In genomic region chr17:7573324-7574080, GRCh38 we compare ENCODE assay signal across 8 cellular contexts. TPM values are rescaled to one million over a fixed set of nuclear protein-coding genes. Genes with fewer than 3 reads are reported as not detected.
DNase-seq lines count a peak whose midpoint lies in the region; ATAC-seq, FAIRE-seq and TF ChIP-seq lines count a peak whose summit lies in the region.

No MANE protein-coding gene starts in this region.

- H3K79me2 ChIP-seq in H1 (ENCODE audit: control insufficient read depth in 1 of 2, insufficient read depth in 2 of 2, low read length in 2 of 2) (peaks cover 23 to 39% of the 10 kb centered on the region in 2 experiments), mesendoderm (ENCODE audit: control insufficient read depth, insufficient read depth, low read length) (peaks cover 39% of the 10 kb centered on the region)

- H3K27ac ChIP-seq in H1 (ENCODE audit: low read depth, low read length) (peak overlapping the region; percentile 99), mesendoderm (ENCODE audit: low read depth, low read length) (peak overlapping the region; percentile 88)

- no peak overlapping the region for H2BK15ac ChIP-seq in H1 (ENCODE audit: low read length)
- H2BK15ac ChIP-seq in mesendoderm (replicated peaks; ENCODE audit: low read depth) = no peak overlapping the region

- H3K56ac ChIP-seq in H1 (replicated peaks; ENCODE audit: insufficient read length, low read depth, low read length) (peak overlapping the region; percentile 83), mesendoderm (ENCODE audit: low read length) (peak overlapping the region; percentile 100)

- H3K9ac ChIP-seq in H1 (replicated peaks in 1 of 4; ENCODE audit: extremely low read depth in 1 of 4, low read depth in 3 of 4, low read length in 3 of 4) (peak overlapping the region; percentile 98 to 100 (median 99)), mesendoderm (ENCODE audit: low read length) (peak overlapping the region; percentile 99)

- peaks cover 27 to 34% of the 10 kb centered on the region in 2 experiments for H4K20me1 ChIP-seq in H1 (replicated peaks in 1 of 2; ENCODE audit: control insufficient read depth in 1 of 2, insufficient read depth in 2 of 2, low read length in 2 of 2)

- peaks cover 4 to 10% (median 7%) of the 10 kb centered on the region in 4 experiments for H3K4me1 ChIP-seq in H1 (replicated peaks in 1 of 4; ENCODE audit: control insufficient read depth in 3 of 4, insufficient read depth in 4 of 4, low read length in 3 of 4)
- peaks cover 2% of the 10 kb centered on the region for H3K4me1 ChIP-seq in mesendoderm (ENCODE audit: control insufficient read depth, low read depth, low read length)

- no peak overlapping the region for H2AFZ ChIP-seq in H1 (ENCODE audit: low read length)

- H2AK5ac ChIP-seq in H1 (ENCODE audit: low read depth, low read length) (no peak overlapping the region), mesendoderm (ENCODE audit: low read length) (peak overlapping the region; percentile 84)

- no peak overlapping the region for H2BK12ac ChIP-seq in H1 (ENCODE audit: low read depth, low read length)

- no peak for FAIRE-seq in H1 (lab: Jason Lieb, UNC)

- H2BK120ac ChIP-seq in H1 (replicated peaks; ENCODE audit: low read depth, low read length) (no peak overlapping the region), mesendoderm (ENCODE audit: low read depth, low read length) (no peak overlapping the region)

- peak overlapping the region; percentile 98 for H4K91ac ChIP-seq in H1 (replicated peaks; ENCODE audit: insufficient read length, low read length)

- DNase-seq in DMS53 (lab: John Stamatoyannopoulos, UW) (peak; percentile 97), NOMO-1 treated with DMSO at 0.1 percent for 48 hours (lab: John Stamatoyannopoulos, UW; ENCODE audit: unreplicated experiment) (peak; percentile 93), H1 (ENCODE audit: low read depth in 1 of 2, low spot score in 2 of 2) (peak in 1 of 2 experiments; percentile 82), mesendoderm (peak; percentile 97)
- peak; percentile 74 to 79 (median 77) for DNase-seq in activated CD8-positive, alpha-beta memory T cell treated with anti-CD3 and anti-CD28 coated beads for 48 hours (ENCODE audit: low read depth in 2 of 3, low spot score in 2 of 3)
- DNase-seq in stimulated activated CD8-positive, alpha-beta memory T cell treated with anti-CD3 and anti-CD28 coated beads, Interleukin-12 subunit alpha, Interleukin-12 subunit beta, amount 100 ng/mL, for 1 hour (ENCODE audit: low read depth) = peak; percentile 84

- H3K79me1 ChIP-seq in H1 (ENCODE audit: low read depth, low read length) = peaks cover 6% of the 10 kb centered on the region
- H3K79me1 ChIP-seq in mesendoderm (ENCODE audit: low read length) = peaks cover 16% of the 10 kb centered on the region

- peak overlapping the region; percentile 94 for H3K18ac ChIP-seq in H1 (ENCODE audit: extremely low read depth, low read length)
- H3K18ac ChIP-seq in mesendoderm (ENCODE audit: low read length) = peak overlapping the region; percentile 91

- peak overlapping the region; percentile 97 to 99 (median 98) for H3K4me3 ChIP-seq in H1 (ENCODE audit: extremely low read depth in 1 of 4, insufficient read depth in 2 of 4, low read depth in 3 of 4, low read length in 4 of 4)
- peak overlapping the region; percentile 93 for H3K4me3 ChIP-seq in mesendoderm (ENCODE audit: low read length)

- H4K8ac ChIP-seq in H1 (ENCODE audit: extremely low read depth, insufficient read depth, low read length) (peak overlapping the region; percentile 98; the same call in 1 of the 2 replicates), mesendoderm (ENCODE audit: low read depth, low read length) (peak overlapping the region; percentile 84)

- peak; percentile 87 to 96 for TF ChIP-seq POLR2A in H1 (IDR thresholded peaks at IDR 0.05; ENCODE audit: control extremely low read depth in 1 of 2, low read depth in 2 of 2, low read length in 2 of 2)

- TF ChIP-seq RAD21 in H1 (IDR thresholded peaks at IDR 0.05 in 1 of 2, conservative IDR thresholded peaks at IDR 0.05 in 1 of 2; ENCODE audit: low read depth in 2 of 2, low read length in 2 of 2) = no peak

- peak overlapping the region; percentile 18 for H3K14ac ChIP-seq in H1 (ENCODE audit: insufficient read length)

- H3K4ac ChIP-seq in H1 (replicated peaks; ENCODE audit: insufficient read length, low read depth, low read length) = peak overlapping the region; percentile 98
- peak overlapping the region; percentile 99 for H3K4ac ChIP-seq in mesendoderm (ENCODE audit: low read depth, low read length)

- TF ChIP-seq CTCF in H1 (IDR thresholded peaks at IDR 0.05; ENCODE audit: control extremely low read depth in 1 of 3, insufficient read depth in 1 of 3, low read depth in 1 of 3, low read length in 3 of 3) = no peak

- POLR2A ChIA-PET in H1 (lab: Charles Lee; ENCODE audit: partially characterized antibody) = interaction anchor here (0.7 to 37.5 kb wide), 39 partner anchors 9 to 366 kb away, joined by 3 to 1144 read pairs (median 4); partner anchors contain the start of genes ACAP1, ATP1B2, CD68 and CTDNEP1

- WGBS in H1 (ENCODE audit: extremely low coverage in 1 of 2, insufficient coverage in 1 of 2, insufficient read length in 1 of 2, insufficient replicate concordance in 2 of 2, low coverage in 1 of 2, low lambda C conversion rate in 2 of 2, missing lambda C conversion rate in 1 of 2), 2 experiments = 1% methylated on average over 28 of the region's 71 CpGs; no CpG with 5 or more reads in 1 of the 2 experiments
- WGBS in mesendoderm (ENCODE audit: extremely low coverage, insufficient coverage, low lambda C conversion rate) = no CpG with 5 or more reads among the region's 71 CpGs

- H2BK20ac ChIP-seq in H1 (ENCODE audit: low read length) = no peak overlapping the region

- H2BK5ac ChIP-seq in H1 (ENCODE audit: low read depth, low read length) (peak overlapping the region; percentile 98), mesendoderm (ENCODE audit: low read length) (peak overlapping the region; percentile 91)

- H3K23ac ChIP-seq in H1 (ENCODE audit: insufficient read length) (no peak overlapping the region), mesendoderm (ENCODE audit: low read length) (peak overlapping the region; percentile 90)

- peak overlapping the region; percentile 77 for H4K5ac ChIP-seq in H1 (ENCODE audit: insufficient read length, low read depth, low read length)
- no peak overlapping the region for H4K5ac ChIP-seq in mesendoderm (ENCODE audit: low read length)

- TF ChIP-seq EP300 in H1 (IDR thresholded peaks at IDR 0.05; ENCODE audit: borderline replicate concordance in 1 of 2, low read depth in 2 of 2, low read length in 2 of 2) = 0 out of 3 replicates have a peak, but pooled peaks of 1 of the 2 experiments have one; percentile 7

- H3K36me3 ChIP-seq in H1 (ENCODE audit: control insufficient read depth in 2 of 4, insufficient read depth in 4 of 4, low read length in 3 of 4) (peaks cover 51 to 75% (median 67%) of the 10 kb centered on the region in 4 experiments), mesendoderm (ENCODE audit: control insufficient read depth, insufficient read depth, low read length) (peaks cover 40% of the 10 kb centered on the region)

- H3K27me3 ChIP-seq in H1 (replicated peaks in 1 of 4; ENCODE audit: control insufficient read depth in 3 of 4, extremely low read depth in 1 of 4, insufficient read depth in 3 of 4, low read length in 3 of 4) = no peaks in the 10 kb centered on the region
- H3K27me3 ChIP-seq in mesendoderm (ENCODE audit: insufficient read depth, low read length, poor library complexity) = no peaks in the 10 kb centered on the region

- peaks cover 4% of the 10 kb centered on the region for H3K23me2 ChIP-seq in H1 (ENCODE audit: low read depth, low read length)

- no peaks in the 10 kb centered on the region for H3K9me3 ChIP-seq in H1 (ENCODE audit: insufficient read depth in 2 of 2, low read depth in 1 of 2, low read length in 1 of 2)

- H3K4me2 ChIP-seq in H1 (ENCODE audit: insufficient read depth in 1 of 2, low read depth in 2 of 2, low read length in 2 of 2) (peak overlapping the region; percentile 71 to 97), mesendoderm (ENCODE audit: low read length) (peak overlapping the region; percentile 23)

- CTCF ChIA-PET in H1 (lab: Charles Lee; ENCODE audit: partially characterized antibody) = interaction anchor here (0.6 to 3.6 kb wide), 5 partner anchors 10 to 217 kb away, joined by 3 to 24 read pairs (median 5); partner anchors contain the start of genes MPDU1 and SOX15

- ATAC-seq in HG03025 (IDR thresholded peaks at IDR 0.05; ENCODE audit: low FRiP score, unreplicated experiment) (peak; percentile 9), HG03439 (IDR thresholded peaks at IDR 0.05; ENCODE audit: unreplicated experiment) (no peak)

RNA-seq across cellular contexts. Expression of gene CD68, which starts 5.9 kb away (rescaled TPM):
- 0.31 TPM in 1 of 2 replicates, not detected in the other for total RNA-seq in H1 (2021; fragmentation: NEBNext Ultra II Directional; extraction: Animal tissue kit (Norgen Biotek cat#: 25700))
- polyA plus RNA-seq in H1 (2011; rRNA removed) = 0.18 and 0.35 TPM in 2 replicates
- polyA plus RNA-seq in H1 (2011; cell fraction: cytosol; rRNA removed) = 0.22 TPM
- polyA plus RNA-seq in H1 (2011; cell fraction: nucleus; rRNA removed) = 0.66 TPM
- 0.32 to 0.34 TPM in 2 of 4 replicates, not detected in the others for polyA plus RNA-seq in H1 (2012, experiment 1 of 2)
- not detected for polyA plus RNA-seq in H1 (2012, experiment 2 of 2)
- polyA plus RNA-seq in H1 (2013, experiment 1 of 2) = 0.16 TPM
- 0.18 TPM for polyA plus RNA-seq in H1 (2013, experiment 2 of 2)
- polyA minus RNA-seq in H1 (2011; rRNA and poly(A)+ RNA removed) = 0.83 and 1.8 TPM in 2 replicates
- not detected for polyA minus RNA-seq in H1 (2011; cell fraction: cytosol; rRNA and poly(A)+ RNA removed)
- not detected for polyA minus RNA-seq in H1 (2011; cell fraction: nucleus; rRNA and poly(A)+ RNA removed)
- polyA plus RNA-seq in mesendoderm (2013, experiment 1 of 2) = 0.44 TPM
- 0.42 TPM for polyA plus RNA-seq in mesendoderm (2013, experiment 2 of 2)

RNA-seq across cellular contexts. Expression of gene MPDU1, which starts 10.2 kb away (rescaled TPM):
- total RNA-seq in H1 (2021; fragmentation: NEBNext Ultra II Directional; extraction: Animal tissue kit (Norgen Biotek cat#: 25700)) = 63.2 and 66.9 TPM in 2 replicates
- polyA plus RNA-seq in H1 (2011; rRNA removed) = 142 and 154 TPM in 2 replicates
- 104 TPM for polyA plus RNA-seq in H1 (2011; cell fraction: cytosol; rRNA removed)
- polyA plus RNA-seq in H1 (2011; cell fraction: nucleus; rRNA removed) = 89.7 TPM
- 42.0 to 58.2 TPM (median 45.9 TPM) in 4 replicates for polyA plus RNA-seq in H1 (2012, experiment 1 of 2)
- polyA plus RNA-seq in H1 (2012, experiment 2 of 2) = 154 TPM
- polyA plus RNA-seq in H1 (2013, experiment 1 of 2) = 137 TPM
- 151 TPM for polyA plus RNA-seq in H1 (2013, experiment 2 of 2)
- polyA minus RNA-seq in H1 (2011; rRNA and poly(A)+ RNA removed) = 103 and 130 TPM in 2 replicates
- 21.1 TPM for polyA minus RNA-seq in H1 (2011; cell fraction: cytosol; rRNA and poly(A)+ RNA removed)
- polyA minus RNA-seq in H1 (2011; cell fraction: nucleus; rRNA and poly(A)+ RNA removed) = 22.7 TPM
- polyA plus RNA-seq in mesendoderm (2013, experiment 1 of 2) = 101 TPM
- polyA plus RNA-seq in mesendoderm (2013, experiment 2 of 2) = 96.5 TPM

RNA-seq across cellular contexts. Expression of gene SENP3, which starts 11.8 kb away (rescaled TPM):
- 80.3 and 86.2 TPM in 2 replicates for total RNA-seq in H1 (2021; fragmentation: NEBNext Ultra II Directional; extraction: Animal tissue kit (Norgen Biotek cat#: 25700))
- polyA plus RNA-seq in H1 (2011; rRNA removed) = 87.3 and 129 TPM in 2 replicates
- 118 TPM for polyA plus RNA-seq in H1 (2011; cell fraction: cytosol; rRNA removed)
- 78.9 TPM for polyA plus RNA-seq in H1 (2011; cell fraction: nucleus; rRNA removed)
- polyA plus RNA-seq in H1 (2012, experiment 1 of 2) = 61.7 to 78.1 TPM (median 68.8 TPM) in 4 replicates
- polyA plus RNA-seq in H1 (2012, experiment 2 of 2) = 197 TPM
- 54.7 TPM for polyA plus RNA-seq in H1 (2013, experiment 1 of 2)
- 50.5 TPM for polyA plus RNA-seq in H1 (2013, experiment 2 of 2)
- 125 and 150 TPM in 2 replicates for polyA minus RNA-seq in H1 (2011; rRNA and poly(A)+ RNA removed)
- polyA minus RNA-seq in H1 (2011; cell fraction: cytosol; rRNA and poly(A)+ RNA removed) = 57.5 TPM
- 43.5 TPM for polyA minus RNA-seq in H1 (2011; cell fraction: nucleus; rRNA and poly(A)+ RNA removed)
- polyA plus RNA-seq in mesendoderm (2013, experiment 1 of 2) = 59.2 TPM
- 55.7 TPM for polyA plus RNA-seq in mesendoderm (2013, experiment 2 of 2)

RNA-seq across cellular contexts. Expression of gene TNFSF13, which starts 15.0 kb away (rescaled TPM):
- total RNA-seq in H1 (2021; fragmentation: NEBNext Ultra II Directional; extraction: Animal tissue kit (Norgen Biotek cat#: 25700)) = 2.1 and 2.3 TPM in 2 replicates
- 2.6 and 3.1 TPM in 2 replicates for polyA plus RNA-seq in H1 (2011; rRNA removed)
- 0.83 TPM for polyA plus RNA-seq in H1 (2011; cell fraction: cytosol; rRNA removed)
- polyA plus RNA-seq in H1 (2011; cell fraction: nucleus; rRNA removed) = 5.0 TPM
- polyA plus RNA-seq in H1 (2012, experiment 1 of 2) = 3.3 to 6.2 TPM (median 4.6 TPM) in 4 replicates
- 3.3 TPM for polyA plus RNA-seq in H1 (2012, experiment 2 of 2)
- 1.9 TPM for polyA plus RNA-seq in H1 (2013, experiment 1 of 2)
- polyA plus RNA-seq in H1 (2013, experiment 2 of 2) = 1.9 TPM
- 1.0 and 2.7 TPM in 2 replicates for polyA minus RNA-seq in H1 (2011; rRNA and poly(A)+ RNA removed)
- polyA minus RNA-seq in H1 (2011; cell fraction: cytosol; rRNA and poly(A)+ RNA removed) = not detected
- 1.5 TPM for polyA minus RNA-seq in H1 (2011; cell fraction: nucleus; rRNA and poly(A)+ RNA removed)
- 1.1 TPM for polyA plus RNA-seq in mesendoderm (2013, experiment 1 of 2)
- 0.92 TPM for polyA plus RNA-seq in mesendoderm (2013, experiment 2 of 2)

RNA-seq across cellular contexts. Expression of gene SOX15, which starts 16.4 kb away (rescaled TPM):
- 14.3 and 15.2 TPM in 2 replicates for total RNA-seq in H1 (2021; fragmentation: NEBNext Ultra II Directional; extraction: Animal tissue kit (Norgen Biotek cat#: 25700))
- 26.8 and 39.8 TPM in 2 replicates for polyA plus RNA-seq in H1 (2011; rRNA removed)
- 20.1 TPM for polyA plus RNA-seq in H1 (2011; cell fraction: cytosol; rRNA removed)
- polyA plus RNA-seq in H1 (2011; cell fraction: nucleus; rRNA removed) = 20.9 TPM
- 13.9 to 20.3 TPM (median 19.3 TPM) in 4 replicates for polyA plus RNA-seq in H1 (2012, experiment 1 of 2)
- 21.6 TPM for polyA plus RNA-seq in H1 (2012, experiment 2 of 2)
- 16.8 TPM for polyA plus RNA-seq in H1 (2013, experiment 1 of 2)
- polyA plus RNA-seq in H1 (2013, experiment 2 of 2) = 14.8 TPM
- polyA minus RNA-seq in H1 (2011; rRNA and poly(A)+ RNA removed) = 2.9 and 4.6 TPM in 2 replicates
- polyA minus RNA-seq in H1 (2011; cell fraction: cytosol; rRNA and poly(A)+ RNA removed) = 7.6 TPM
- 12.0 TPM for polyA minus RNA-seq in H1 (2011; cell fraction: nucleus; rRNA and poly(A)+ RNA removed)
- polyA plus RNA-seq in mesendoderm (2013, experiment 1 of 2) = 18.2 TPM
- polyA plus RNA-seq in mesendoderm (2013, experiment 2 of 2) = 18.4 TPM
